11 cellular contexts compared by ENCODE assay signal in genomic region chr4:1981251-1982055, GRCh38.
DNase-seq lines count a peak whose midpoint lies in the region; ATAC-seq and TF ChIP-seq lines count a peak whose summit lies in the region.
"Had no signal": no experiment of that assay in that cellular context is flagged by ENCODE, and none has a peak within 500 bp of the region (broad histone marks: within the 10 kb centered on the region; RNA-seq: fewer than 3 reads in every experiment).

No MANE protein-coding gene starts in this region.

- no peak for ATAC-seq in stimulated activated effector memory CD8-positive, alpha-beta T cell treated with anti-CD3 and anti-CD28 coated beads, Interleukin-12 subunit alpha, Interleukin-12 subunit beta, amount 100 ng/mL, for 72 hours
- ATAC-seq in HG02759 (IDR thresholded peaks at IDR 0.05; ENCODE audit: unreplicated experiment), result no peak
- no peak for ATAC-seq in stimulated activated memory B cell treated with anti-CD40 and anti-IgM and Interleukin-4, amounts not matched to agents 10 μg/mL and 1 μg/mL and 100 μg/mL, for 72 hours

- H3K4me1 ChIP-seq in NT2/D1 (ENCODE audit: insufficient read depth, insufficient read length), result no peaks in the 10 kb centered on the region

- H3K27me3 Mint-ChIP-seq in stimulated activated memory B cell treated with anti-CD40 and anti-IgM and Interleukin-4, amounts not matched to agents 10 μg/mL and 1 μg/mL and 100 μg/mL, for 72 hours, result no peaks in the 10 kb centered on the region

- no peak for TF ChIP-seq CTCF in epithelial cell of esophagus (IDR thresholded peaks at IDR 0.05; ENCODE audit: insufficient read depth, low read depth, low read length, missing control alignments)

- no peaks in the 10 kb centered on the region for H3K9me3 Mint-ChIP-seq in stimulated activated effector memory CD8-positive, alpha-beta T cell treated with anti-CD3 and anti-CD28 coated beads, Interleukin-12 subunit alpha, Interleukin-12 subunit beta, amount 100 ng/mL, for 72 hours
- H3K9me3 Mint-ChIP-seq in stimulated activated memory B cell treated with anti-CD40 and anti-IgM and Interleukin-4, amounts not matched to agents 10 μg/mL and 1 μg/mL and 100 μg/mL, for 72 hours, result no peaks in the 10 kb centered on the region

- no peak overlapping the region for H3K9ac ChIP-seq in NT2/D1 (ENCODE audit: insufficient read length, low read depth)

- peak overlapping the region; percentile 32 for H3K27ac Mint-ChIP-seq in stimulated activated effector memory CD8-positive, alpha-beta T cell treated with anti-CD3 and anti-CD28 coated beads, Interleukin-12 subunit alpha, Interleukin-12 subunit beta, amount 100 ng/mL, for 72 hours
- H3K27ac Mint-ChIP-seq in stimulated activated memory B cell treated with anti-CD40 and anti-IgM and Interleukin-4, amounts not matched to agents 10 μg/mL and 1 μg/mL and 100 μg/mL, for 72 hours, result no peak overlapping the region

- H3K36me3 Mint-ChIP-seq in stimulated activated effector memory CD8-positive, alpha-beta T cell treated with anti-CD3 and anti-CD28 coated beads, Interleukin-12 subunit alpha, Interleukin-12 subunit beta, amount 100 ng/mL, for 72 hours, result peaks cover 100% of the 10 kb centered on the region
- peaks cover 59% of the 10 kb centered on the region for H3K36me3 Mint-ChIP-seq in stimulated activated memory B cell treated with anti-CD40 and anti-IgM and Interleukin-4, amounts not matched to agents 10 μg/mL and 1 μg/mL and 100 μg/mL, for 72 hours

- H3K4me3 Mint-ChIP-seq in stimulated activated effector memory CD8-positive, alpha-beta T cell treated with anti-CD3 and anti-CD28 coated beads, Interleukin-12 subunit alpha, Interleukin-12 subunit beta, amount 100 ng/mL, for 72 hours, result no peak overlapping the region
- no peak overlapping the region for H3K4me3 Mint-ChIP-seq in stimulated activated memory B cell treated with anti-CD40 and anti-IgM and Interleukin-4, amounts not matched to agents 10 μg/mL and 1 μg/mL and 100 μg/mL, for 72 hours

- H3K9me3 ChIP-seq in NT2/D1 (ENCODE audit: insufficient read depth, low read length), result no peaks in the 10 kb centered on the region
- H3K9me3 ChIP-seq: vagina had no signal

- no peaks in the 10 kb centered on the region for H3K4me1 Mint-ChIP-seq in stimulated activated effector memory CD8-positive, alpha-beta T cell treated with anti-CD3 and anti-CD28 coated beads, Interleukin-12 subunit alpha, Interleukin-12 subunit beta, amount 100 ng/mL, for 72 hours
- H3K4me1 Mint-ChIP-seq in stimulated activated memory B cell treated with anti-CD40 and anti-IgM and Interleukin-4, amounts not matched to agents 10 μg/mL and 1 μg/mL and 100 μg/mL, for 72 hours, result peaks cover 8% of the 10 kb centered on the region

- H3K36me3 ChIP-seq in NT2/D1 (ENCODE audit: insufficient read depth, insufficient read length, low read length), result peaks cover 97% of the 10 kb centered on the region

- peak; percentile 62 for DNase-seq in activated effector memory CD4-positive, alpha-beta T cell treated with anti-CD3 and anti-CD28 coated beads, Interleukin-2, amount 50 U/mL, for 16 hours
- no peak for DNase-seq in activated effector memory CD4-positive, alpha-beta T cell treated with Interleukin-2 at 50 U/mL for 16 hours
- DNase-seq in NT2/D1 (ENCODE audit: low read depth, low spot score), result peak; percentile 27
- DNase-seq in epithelial cell of esophagus (ENCODE audit: low read depth), result peak; percentile 17
- DNase-seq in stimulated activated effector memory CD8-positive, alpha-beta T cell treated with anti-CD3 and anti-CD28 coated beads, Interleukin-12 subunit alpha, Interleukin-12 subunit beta, amount 100 ng/mL, for 72 hours (ENCODE audit: low spot score in 2 of 2), result no peak
- DNase-seq in LoVo (ENCODE audit: low spot score), result no peak
- DNase-seq: EL; stimulated activated CD4-positive, alpha-beta T cell treated with anti-CD3 and anti-CD28 coated beads, Interleukin-1b, Interleukin-23, amount 100 ng/mL, for 48 hours had no signal

- H3K27me3 ChIP-seq in NT2/D1 (ENCODE audit: insufficient read depth, insufficient read length), result no peaks in the 10 kb centered on the region
- H3K27me3 ChIP-seq: vagina had no signal

- H3K4me3 ChIP-seq in NT2/D1 (ENCODE audit: insufficient read length, low read depth) (no peak overlapping the region), epithelial cell of esophagus (ENCODE audit: low read length) (no peak overlapping the region)
- H3K4me3 ChIP-seq: vagina had no signal

Comparison
In these comparisons a context has a peak if more than half of its experiments do, and no peak if none do; other contexts are left out.
1. DNase-seq: peak in activated effector memory CD4-positive, alpha-beta T cell treated with anti-CD3 and anti-CD28 coated beads, Interleukin-2, amount 50 U/mL, for 16 hours (single experiment), NT2/D1 (single experiment) and epithelial cell of esophagus (single experiment); none in activated effector memory CD4-positive, alpha-beta T cell treated with Interleukin-2 at 50 U/mL for 16 hours (single experiment), stimulated activated effector memory CD8-positive, alpha-beta T cell treated with anti-CD3 and anti-CD28 coated beads, Interleukin-12 subunit alpha, Interleukin-12 subunit beta, amount 100 ng/mL, for 72 hours (0 of 2) and LoVo (single experiment).